In the genomic region with DNA sequence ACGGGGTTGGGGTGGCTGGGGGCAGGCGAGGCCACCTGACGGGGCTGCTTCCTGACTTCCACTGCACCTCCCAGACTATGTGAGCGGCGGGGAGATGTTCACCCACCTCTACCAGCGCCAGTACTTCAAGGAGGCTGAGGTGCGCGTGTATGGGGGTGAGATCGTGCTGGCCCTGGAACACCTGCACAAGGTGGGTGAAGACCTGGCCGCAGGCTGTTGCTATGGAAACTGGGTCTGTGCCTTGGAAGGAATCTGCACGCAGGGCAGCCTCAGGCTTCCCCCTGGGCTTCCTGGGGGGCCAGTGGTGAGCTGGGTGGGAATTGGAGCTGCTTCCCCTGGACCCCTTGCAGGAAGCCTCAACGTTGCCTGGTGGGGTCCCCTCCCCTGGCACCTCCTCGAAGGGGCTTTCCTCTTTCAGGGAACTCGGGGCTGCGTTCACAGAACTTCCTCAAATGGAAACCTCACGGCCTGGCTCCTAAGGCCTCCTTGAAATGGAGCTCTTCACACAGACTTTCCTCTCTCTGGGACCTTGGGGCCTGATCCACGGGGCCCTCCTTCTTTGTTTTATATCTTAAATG, we compare ENCODE assay signal across 8 cellular contexts. TPM values are rescaled to one million over a fixed set of nuclear protein-coding genes. Genes with fewer than 3 reads are reported as not detected.
DNase-seq lines count a peak whose midpoint lies in the region; ATAC-seq and TF ChIP-seq lines count a peak whose summit lies in the region.

No MANE protein-coding gene starts in this region.

- H3K27me3 ChIP-seq in effector memory CD4-positive, alpha-beta T cell (replicated peaks; ENCODE audit: control insufficient read depth, insufficient read depth, low read length, poor library complexity, severe bottlenecking): no peaks in the 10 kb centered on the region

- no peaks in the 10 kb centered on the region for H3K9me3 Mint-ChIP-seq in T-helper 2 cell treated with Interferon-gamma antibody and Interleukin-4, amounts not matched to agents 5 μg/mL and 100 μg/mL, for 36 hours
- no peaks in the 10 kb centered on the region for H3K9me3 Mint-ChIP-seq in stimulated activated naive B cell treated with anti-CD40 and anti-IgM and Interleukin-4, amounts not matched to agents 10 μg/mL and 1 μg/mL and 100 μg/mL, for 72 hours

- TF ChIP-seq CTCF in OCI-LY7 (conservative IDR thresholded peaks at IDR 0.05; ENCODE audit: low read length): no peak

- no peaks in the 10 kb centered on the region for H3K9me3 ChIP-seq in OCI-LY7 (ENCODE audit: low read length)
- no peaks in the 10 kb centered on the region for H3K9me3 ChIP-seq in effector memory CD4-positive, alpha-beta T cell (ENCODE audit: control insufficient read depth, low read length)

- CTCF ChIA-PET in OCI-LY7 (lab: Charles Lee; ENCODE audit: unreplicated experiment): no interaction called here

- H3K4me1 ChIP-seq in OCI-LY7 (ENCODE audit: insufficient read depth, low read length, poor library complexity, severe bottlenecking): peaks cover 37% of the 10 kb centered on the region
- peaks cover 29% of the 10 kb centered on the region for H3K4me1 ChIP-seq in effector memory CD4-positive, alpha-beta T cell (ENCODE audit: control insufficient read depth, insufficient read depth, low read length, poor library complexity, severe bottlenecking)

- peaks cover 34% of the 10 kb centered on the region for H3K36me3 ChIP-seq in OCI-LY7 (ENCODE audit: insufficient read depth, low read length)
- H3K36me3 ChIP-seq in effector memory CD4-positive, alpha-beta T cell (ENCODE audit: control insufficient read depth, insufficient read depth, low read length): peaks cover 40% of the 10 kb centered on the region

- H3K27ac Mint-ChIP-seq in T-helper 2 cell treated with Interferon-gamma antibody and Interleukin-4, amounts not matched to agents 5 μg/mL and 100 μg/mL, for 36 hours: no peak overlapping the region
- no peak overlapping the region for H3K27ac Mint-ChIP-seq in stimulated activated naive B cell treated with anti-CD40 and anti-IgM and Interleukin-4, amounts not matched to agents 10 μg/mL and 1 μg/mL and 100 μg/mL, for 72 hours

- H3K4me1 Mint-ChIP-seq in T-helper 2 cell treated with Interferon-gamma antibody and Interleukin-4, amounts not matched to agents 5 μg/mL and 100 μg/mL, for 36 hours (ENCODE audit: low read depth): peaks cover 29% of the 10 kb centered on the region
- peaks cover 38 to 57% of the 10 kb centered on the region in 2 donors for H3K4me1 Mint-ChIP-seq in stimulated activated naive B cell treated with anti-CD40 and anti-IgM and Interleukin-4, amounts not matched to agents 10 μg/mL and 1 μg/mL and 100 μg/mL, for 72 hours

- H3K27me3 Mint-ChIP-seq in T-helper 2 cell treated with Interferon-gamma antibody and Interleukin-4, amounts not matched to agents 5 μg/mL and 100 μg/mL, for 36 hours (ENCODE audit: low read depth): no peaks in the 10 kb centered on the region
- H3K27me3 Mint-ChIP-seq in stimulated activated naive B cell treated with anti-CD40 and anti-IgM and Interleukin-4, amounts not matched to agents 10 μg/mL and 1 μg/mL and 100 μg/mL, for 72 hours: no peaks in the 10 kb centered on the region

- POLR2A ChIA-PET in OCI-LY7 (lab: Charles Lee): interaction anchor here (0.8 kb wide), 1 partner anchor 43 kb away, joined by 4 read pairs; a partner anchor contains a TSS

- no peaks in the 10 kb centered on the region for H3K9me2 ChIP-seq in OCI-LY7 (ENCODE audit: insufficient read depth, low read length)

- no peak overlapping the region for H2AFZ ChIP-seq in OCI-LY7 (ENCODE audit: low read length)

- no peak for DNase-seq in T-helper 2 cell treated with Interferon-gamma antibody and Interleukin-4, amounts not matched to agents 5 μg/mL and 100 μg/mL, for 36 hours (ENCODE audit: low spot score)
- no peak for DNase-seq in T-helper 2 cell
- no peak for DNase-seq in OCI-LY7 (ENCODE audit: low spot score)
- no peak for DNase-seq in effector memory CD4-positive, alpha-beta T cell
- DNase-seq in stimulated activated naive B cell treated with anti-CD40 and anti-IgM and Interleukin-4, amounts not matched to agents 10 μg/mL and 1 μg/mL and 100 μg/mL, for 72 hours: no peak
- DNase-seq in stimulated activated CD4-positive, alpha-beta T cell treated with anti-CD3 and anti-CD28 coated beads, Interleukin-2, amount 100 ng/mL, for 48 hours: no peak
- no peak for DNase-seq in amniotic stem cell (lab: John Stamatoyannopoulos, UW)
- no peak for DNase-seq in left lobe of liver (ENCODE audit: low spot score)

- BruUV-seq in OCI-LY7 (replicated peaks; lab: Mats Ljungman, UMichigan): no TSS peak

- H3K79me2 ChIP-seq in OCI-LY7 (ENCODE audit: insufficient read depth, low read depth, low read length): no peaks in the 10 kb centered on the region

- ATAC-seq in stimulated activated naive B cell treated with anti-CD40 and anti-IgM and Interleukin-4, amounts not matched to agents 10 μg/mL and 1 μg/mL and 100 μg/mL, for 72 hours (replicated peaks): peak; percentile 11 to 13
- ATAC-seq in left lobe of liver: no peak

- peak overlapping the region; percentile 92 for H3K4me3 Mint-ChIP-seq in T-helper 2 cell treated with Interferon-gamma antibody and Interleukin-4, amounts not matched to agents 5 μg/mL and 100 μg/mL, for 36 hours
- H3K4me3 Mint-ChIP-seq in stimulated activated naive B cell treated with anti-CD40 and anti-IgM and Interleukin-4, amounts not matched to agents 10 μg/mL and 1 μg/mL and 100 μg/mL, for 72 hours: peak overlapping the region; percentile 88 to 89

- peaks cover 43% of the 10 kb centered on the region for H3K36me3 Mint-ChIP-seq in T-helper 2 cell treated with Interferon-gamma antibody and Interleukin-4, amounts not matched to agents 5 μg/mL and 100 μg/mL, for 36 hours (ENCODE audit: low read depth)
- H3K36me3 Mint-ChIP-seq in stimulated activated naive B cell treated with anti-CD40 and anti-IgM and Interleukin-4, amounts not matched to agents 10 μg/mL and 1 μg/mL and 100 μg/mL, for 72 hours: peaks cover 26 to 51% of the 10 kb centered on the region in 2 donors

- H3K4me3 ChIP-seq in OCI-LY7 (ENCODE audit: low read depth, low read length, poor library complexity, severe bottlenecking): no peak overlapping the region
- H3K4me3 ChIP-seq in effector memory CD4-positive, alpha-beta T cell (ENCODE audit: insufficient read depth, low read depth, low read length, poor library complexity, severe bottlenecking): peak overlapping the region; percentile 81

- H4K20me1 ChIP-seq in OCI-LY7 (ENCODE audit: insufficient read depth, low read length): no peaks in the 10 kb centered on the region

- intact Hi-C loops in OCI-LY7 (cut with micrococcal nuclease; ENCODE audit: unreplicated experiment): no loop called here

- no peak overlapping the region for H3K27ac ChIP-seq in OCI-LY7 (ENCODE audit: low read depth, low read length, poor library complexity, severe bottlenecking)
- no peak overlapping the region for H3K27ac ChIP-seq in effector memory CD4-positive, alpha-beta T cell (ENCODE audit: insufficient read depth, low read length, poor library complexity, severe bottlenecking)

- H3K4me2 ChIP-seq in OCI-LY7 (ENCODE audit: low read length): peak overlapping the region; percentile 99; the same call in 1 of the 2 replicates

RNA-seq across cellular contexts. Expression of a gene that starts 1.5 kb away (rescaled TPM):
- 9.0 and 16.7 TPM in 2 replicates for total RNA-seq in OCI-LY7 (2014; rRNA removed; shearing (Covaris generic))
- 11.0 and 13.4 TPM in 2 replicates for total RNA-seq in OCI-LY7 (2022)
- total RNA-seq in left lobe of liver: 9.8 TPM

RNA-seq across cellular contexts. Expression of a gene that starts 20.5 kb away (rescaled TPM):
- 40.7 and 44.1 TPM in 2 replicates for total RNA-seq in OCI-LY7 (2014; rRNA removed; shearing (Covaris generic))
- total RNA-seq in OCI-LY7 (2022) (61.5 and 67.2 TPM in 2 replicates), left lobe of liver (4.0 TPM)

RNA-seq across cellular contexts. Expression of a gene that starts 42.6 kb away (rescaled TPM):
- 177 and 200 TPM in 2 replicates for total RNA-seq in OCI-LY7 (2014; rRNA removed; shearing (Covaris generic))
- 168 and 217 TPM in 2 replicates for total RNA-seq in OCI-LY7 (2022)
- total RNA-seq in left lobe of liver: 96.4 TPM

RNA-seq across cellular contexts. Expression of a gene that starts 43.1 kb away (rescaled TPM):
- 322 and 414 TPM in 2 replicates for total RNA-seq in OCI-LY7 (2014; rRNA removed; shearing (Covaris generic))
- total RNA-seq in OCI-LY7 (2022) (198 and 205 TPM in 2 replicates), left lobe of liver (59.1 TPM)

RNA-seq across cellular contexts. Expression of a gene that starts 55.2 kb away (rescaled TPM):
- 28.6 and 42.3 TPM in 2 replicates for total RNA-seq in OCI-LY7 (2014; rRNA removed; shearing (Covaris generic))
- total RNA-seq in OCI-LY7 (2022): 44.9 and 57.8 TPM in 2 replicates
- 53.6 TPM for total RNA-seq in left lobe of liver
